Comparison of ENCODE assay signal across 30 cellular contexts in the genomic region with DNA sequence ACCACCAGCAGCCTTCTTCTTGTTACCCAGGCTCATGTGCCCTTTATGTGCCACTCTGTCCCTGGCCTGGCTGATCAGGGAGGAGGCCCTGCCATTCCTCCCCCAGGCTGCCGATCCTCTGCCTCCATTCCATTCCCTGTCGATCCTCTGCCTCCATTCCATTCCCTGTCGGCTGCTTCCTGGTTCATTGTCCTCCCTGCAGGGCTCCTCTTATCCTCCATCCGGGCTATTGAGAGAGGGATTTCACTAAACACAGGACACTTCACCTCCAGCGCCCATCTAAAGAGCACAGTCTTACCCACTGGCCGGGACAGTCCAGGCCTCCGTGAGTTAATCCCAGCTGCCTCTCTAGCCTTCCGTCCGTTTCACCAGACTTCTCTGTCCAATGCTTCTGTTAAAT. TPM values are rescaled to one million over a fixed set of nuclear protein-coding genes. Genes with fewer than 3 reads are reported as not detected.
"Had no signal": no experiment of that assay in that cellular context is flagged by ENCODE, and none has a peak within 500 bp of the region (broad histone marks: within the 10 kb centered on the region; RNA-seq: fewer than 3 reads in every experiment).

No MANE protein-coding gene starts in this region.

- H3K27ac ChIP-seq: SK-N-MC had no signal

- H3K4me1 Mint-ChIP-seq: activated CD4-positive, alpha-beta T cell treated with anti-CD3 and anti-CD28 coated beads, Interleukin-2, amount 10 ng/mL, durations not matched to agents 7 days and 5 days; activated naive CD4-positive, alpha-beta T cell treated with anti-CD3 and anti-CD28 coated beads, Interleukin-2, amount 10 ng/mL, durations not matched to agents 7 days and 5 days; activated naive CD8-positive, alpha-beta T cell treated with anti-CD3 and anti-CD28 coated beads for 36 hours; activated T-helper 17 cell treated with anti-CD3 and anti-CD28 coated beads, Interleukin-2, amount 50 U/mL, for 72 hours had no signal

- H3K4me3 ChIP-seq: SK-N-MC had no signal

- FAIRE-seq: bronchial epithelial cell, TTC549 had no signal

- H3K36me3 Mint-ChIP-seq: activated CD4-positive, alpha-beta memory T cell treated with anti-CD3 and anti-CD28 coated beads for 36 hours; activated naive CD4-positive, alpha-beta T cell treated with anti-CD3 and anti-CD28 coated beads, Interleukin-2, amount 10 ng/mL, durations not matched to agents 7 days and 5 days; activated naive CD8-positive, alpha-beta T cell treated with anti-CD3 and anti-CD28 coated beads for 36 hours; T-cell had no signal

- H3K27ac Mint-ChIP-seq: activated CD4-positive, alpha-beta memory T cell treated with anti-CD3 and anti-CD28 coated beads for 36 hours; activated CD4-positive, alpha-beta T cell treated with anti-CD3 and anti-CD28 coated beads, Interleukin-2, amount 10 ng/mL, durations not matched to agents 7 days and 5 days; activated naive CD8-positive, alpha-beta T cell treated with anti-CD3 and anti-CD28 coated beads for 36 hours; activated T-helper 17 cell treated with anti-CD3 and anti-CD28 coated beads, Interleukin-2, amount 50 U/mL, for 72 hours; T-cell had no signal

- H3K9me3 Mint-ChIP-seq: activated CD4-positive, alpha-beta memory T cell treated with anti-CD3 and anti-CD28 coated beads for 36 hours; activated CD4-positive, alpha-beta T cell treated with anti-CD3 and anti-CD28 coated beads, Interleukin-2, amount 10 ng/mL, durations not matched to agents 7 days and 5 days; activated naive CD4-positive, alpha-beta T cell treated with anti-CD3 and anti-CD28 coated beads, Interleukin-2, amount 10 ng/mL, durations not matched to agents 7 days and 5 days; activated naive CD8-positive, alpha-beta T cell treated with anti-CD3 and anti-CD28 coated beads for 36 hours; activated T-helper 17 cell treated with anti-CD3 and anti-CD28 coated beads, Interleukin-2, amount 50 U/mL, for 72 hours; T-cell had no signal

- ATAC-seq: activated T-helper 17 cell treated with anti-CD3 and anti-CD28 coated beads, Interleukin-2, amount 50 U/mL, for 72 hours; Right ventricle myocardium inferior; T-cell had no signal

- DNase-seq: activated CD4-positive, alpha-beta memory T cell treated with anti-CD3 and anti-CD28 coated beads for 36 hours; activated CD4-positive, alpha-beta T cell treated with anti-CD3 and anti-CD28 coated beads, Interleukin-2, amount 10 ng/mL, durations not matched to agents 7 days and 5 days; activated CD4-positive, CD25-positive, alpha-beta regulatory T cell; activated gamma-delta T cell; activated naive CD4-positive, alpha-beta T cell treated with anti-CD3 and anti-CD28 coated beads, Interleukin-2, amount 10 ng/mL, durations not matched to agents 7 days and 5 days; activated naive CD8-positive, alpha-beta T cell treated with anti-CD3 and anti-CD28 coated beads for 36 hours; activated T-cell treated with anti-CD3 and anti-CD28 coated beads for 4 hours; activated T-cell treated with anti-CD3 and anti-CD28 coated beads, Interleukin-2, amount 50 U/mL, for 48 hours; KG1; NCI-H1048; NCI-H1930; NCI-H2107; NCI-H2171 treated with DMSO at 0.1 percent for 48 hours; NCI-H226; NCI-H526 treated with DMSO at 0.1 percent for 48 hours; NCI-H82; RPMI8226; T-cell; T-helper 2 cell; T1000 had no signal

- H3K4me3 Mint-ChIP-seq: activated CD4-positive, alpha-beta memory T cell treated with anti-CD3 and anti-CD28 coated beads for 36 hours; activated CD4-positive, alpha-beta T cell treated with anti-CD3 and anti-CD28 coated beads, Interleukin-2, amount 10 ng/mL, durations not matched to agents 7 days and 5 days; activated naive CD4-positive, alpha-beta T cell treated with anti-CD3 and anti-CD28 coated beads, Interleukin-2, amount 10 ng/mL, durations not matched to agents 7 days and 5 days; activated naive CD8-positive, alpha-beta T cell treated with anti-CD3 and anti-CD28 coated beads for 36 hours; activated T-helper 17 cell treated with anti-CD3 and anti-CD28 coated beads, Interleukin-2, amount 50 U/mL, for 72 hours; T-cell had no signal

RNA-seq across cellular contexts. Expression of a gene that starts 7.7 kb away (rescaled TPM):
- total RNA-seq: activated CD4-positive, alpha-beta memory T cell treated with anti-CD3 and anti-CD28 coated beads for 36 hours; activated CD4-positive, alpha-beta T cell treated with anti-CD3 and anti-CD28 coated beads, Interleukin-2, amount 10 ng/mL, durations not matched to agents 7 days and 5 days; activated CD8-positive, alpha-beta memory T cell treated with anti-CD3 and anti-CD28 coated beads for 36 hours; activated naive CD8-positive, alpha-beta T cell treated with anti-CD3 and anti-CD28 coated beads for 36 hours; activated T-helper 17 cell treated with anti-CD3 and anti-CD28 coated beads, Interleukin-2, amount 50 U/mL, for 72 hours; bronchial epithelial cell; LHCN-M2; M059J; NCI-H460; OCI-LY7; Right ventricle myocardium inferior; T-cell had no signal

RNA-seq across cellular contexts. Expression of a gene that starts 26.1 kb away (rescaled TPM):
- total RNA-seq: activated CD4-positive, alpha-beta memory T cell treated with anti-CD3 and anti-CD28 coated beads for 36 hours; activated CD4-positive, alpha-beta T cell treated with anti-CD3 and anti-CD28 coated beads, Interleukin-2, amount 10 ng/mL, durations not matched to agents 7 days and 5 days; activated CD8-positive, alpha-beta memory T cell treated with anti-CD3 and anti-CD28 coated beads for 36 hours; activated naive CD8-positive, alpha-beta T cell treated with anti-CD3 and anti-CD28 coated beads for 36 hours; activated T-helper 17 cell treated with anti-CD3 and anti-CD28 coated beads, Interleukin-2, amount 50 U/mL, for 72 hours; bronchial epithelial cell; LHCN-M2; M059J; NCI-H460; OCI-LY7; Right ventricle myocardium inferior; T-cell had no signal
